Comparison of ENCODE assay signal across 8 cellular contexts in the genomic region with DNA sequence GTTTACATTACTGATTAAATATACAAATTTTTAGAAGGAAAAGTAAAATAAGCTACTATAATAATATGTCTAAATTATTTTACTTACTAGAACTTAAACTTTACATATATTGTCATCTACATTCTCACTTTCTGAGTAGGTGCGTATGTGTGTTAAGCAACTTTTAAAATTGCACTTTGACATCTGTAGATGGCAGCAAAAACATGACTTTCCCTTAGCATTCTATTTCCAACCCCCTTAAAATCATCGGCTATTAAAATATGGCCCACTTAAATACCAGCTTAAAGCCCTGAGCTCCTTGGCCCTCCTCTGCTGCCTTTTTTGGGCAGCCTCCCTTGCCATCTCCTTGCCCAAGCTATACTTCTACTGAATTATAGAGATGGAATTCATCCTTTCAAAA.
DNase-seq lines count a peak whose midpoint lies in the region; ATAC-seq and TF ChIP-seq lines count a peak whose summit lies in the region.

No MANE protein-coding gene starts in this region.

- in situ Hi-C loops in GM13977 (cut with MboI; ENCODE audit: low pct_unique_long_range_greater_than_20kb, low sequenced_read_pairs, unreplicated experiment), result no loop called here

- no peak overlapping the region for H3K4me3 ChIP-seq in fibroblast of pulmonary artery (replicated peaks; ENCODE audit: low read depth, low read length)

- peaks cover 8% of the 10 kb centered on the region for H3K36me3 Mint-ChIP-seq in T-helper 17 cell (ENCODE audit: low read depth)

- no peaks in the 10 kb centered on the region for H3K9me3 ChIP-seq in T-helper 17 cell (ENCODE audit: control insufficient read depth, low read length, poor library complexity, severe bottlenecking)

- peak; percentile 23 for DNase-seq in A172 (ENCODE audit: low spot score)
- DNase-seq in GM13977 (ENCODE audit: low spot score), result no peak
- peak; percentile 48 for DNase-seq in NCI-H69 (lab: John Stamatoyannopoulos, UW)
- peak; percentile 48 for DNase-seq in fibroblast of pulmonary artery (ENCODE audit: low read depth)
- DNase-seq in T-helper 17 cell, result no peak
- no peak for DNase-seq in mesenteric fat pad (ENCODE audit: low spot score)
- no peak for DNase-seq in DMS79 treated with DMSO at 0.1 percent for 48 hours (lab: John Stamatoyannopoulos, UW)

- H3K4me1 Mint-ChIP-seq in T-helper 17 cell, result peaks cover 6% of the 10 kb centered on the region

- ATAC-seq in T-helper 17 cell (no peak), HG03460 (IDR thresholded peaks at IDR 0.05; ENCODE audit: unreplicated experiment) (no peak)

- no peak overlapping the region for H3K4me3 Mint-ChIP-seq in T-helper 17 cell

- H3K27me3 Mint-ChIP-seq in T-helper 17 cell, result peaks cover 52% of the 10 kb centered on the region

- H3K27ac Mint-ChIP-seq in T-helper 17 cell, result no peak overlapping the region

- TF ChIP-seq CTCF in GM13977 (IDR thresholded peaks at IDR 0.05; ENCODE audit: extremely low read depth, insufficient read depth, missing control alignments) (peak; percentile 49), fibroblast of pulmonary artery (IDR thresholded peaks at IDR 0.05; ENCODE audit: low read length, missing control alignments) (peak; percentile 42)

Comparison
In these comparisons a context has a peak if more than half of its experiments do, and no peak if none do; other contexts are left out.
1. DNase-seq: peak in A172 (single experiment), NCI-H69 (single experiment) and fibroblast of pulmonary artery (single experiment); none in GM13977 (single experiment), T-helper 17 cell (0 of 3), mesenteric fat pad (single experiment) and DMS79 treated with DMSO at 0.1 percent for 48 hours (single experiment).